In genomic region chr21:41152149-41152548, GRCh38 we compare ENCODE assay signal across 19 cellular contexts.
"Had no signal": no experiment of that assay in that cellular context is flagged by ENCODE, and none has a peak within 500 bp of the region (broad histone marks: within the 10 kb centered on the region; RNA-seq: fewer than 3 reads in every experiment).

No MANE protein-coding gene starts in this region.

- ATAC-seq: activated T-cell treated with anti-CD3 and anti-CD28 coated beads, Interleukin-2, amount 50 U/mL, for 72 hours; effector memory CD8-positive, alpha-beta T cell; esophagus mucosa; natural killer cell had no signal

- H3K9me3 ChIP-seq: breast epithelium, left ventricle myocardium inferior, prostate gland, upper lobe of left lung had no signal

- DNase-seq: activated CD4-positive, alpha-beta memory T cell treated with anti-CD3 and anti-CD28 coated beads for 36 hours; activated effector memory CD4-positive, alpha-beta T cell treated with Interleukin-2 at 50 U/mL for 16 hours; activated naive CD4-positive, alpha-beta T cell treated with anti-CD3 and anti-CD28 coated beads for 36 hours; activated naive CD8-positive, alpha-beta T cell treated with anti-CD3 and anti-CD28 coated beads, Interleukin-2, amount 10 ng/mL, durations not matched to agents 7 days and 5 days; activated T-cell treated with anti-CD3 and anti-CD28 coated beads, Interleukin-2, amount 50 U/mL, for 72 hours; amniotic stem cell; dorsolateral prefrontal cortex; effector memory CD8-positive, alpha-beta T cell; hippocampal formation; kidney glomerular epithelial cell; left ventricle myocardium inferior; natural killer cell; stimulated activated CD4-positive, alpha-beta T cell treated with anti-CD3 and anti-CD28 coated beads, Interleukin-2, amount 100 ng/mL, for 48 hours; stimulated activated CD8-positive, alpha-beta memory T cell treated with anti-CD3 and anti-CD28 coated beads, Interleukin-4, amount 100 ng/mL, for 48 hours; stimulated activated naive CD4-positive, alpha-beta T cell treated with Interleukin-2 at 50 U/mL for 16 hours; upper lobe of left lung had no signal

- H3K27ac ChIP-seq: breast epithelium, dorsolateral prefrontal cortex, left ventricle myocardium inferior, prostate gland, upper lobe of left lung had no signal

- H3K4me3 ChIP-seq: breast epithelium, dorsolateral prefrontal cortex, left ventricle myocardium inferior, prostate gland, upper lobe of left lung had no signal

- H3K36me3 ChIP-seq: breast epithelium, left ventricle myocardium inferior, prostate gland, upper lobe of left lung had no signal

- H3K27me3 ChIP-seq: breast epithelium, upper lobe of left lung had no signal
